8 cellular contexts compared by ENCODE assay signal in the genomic region with DNA sequence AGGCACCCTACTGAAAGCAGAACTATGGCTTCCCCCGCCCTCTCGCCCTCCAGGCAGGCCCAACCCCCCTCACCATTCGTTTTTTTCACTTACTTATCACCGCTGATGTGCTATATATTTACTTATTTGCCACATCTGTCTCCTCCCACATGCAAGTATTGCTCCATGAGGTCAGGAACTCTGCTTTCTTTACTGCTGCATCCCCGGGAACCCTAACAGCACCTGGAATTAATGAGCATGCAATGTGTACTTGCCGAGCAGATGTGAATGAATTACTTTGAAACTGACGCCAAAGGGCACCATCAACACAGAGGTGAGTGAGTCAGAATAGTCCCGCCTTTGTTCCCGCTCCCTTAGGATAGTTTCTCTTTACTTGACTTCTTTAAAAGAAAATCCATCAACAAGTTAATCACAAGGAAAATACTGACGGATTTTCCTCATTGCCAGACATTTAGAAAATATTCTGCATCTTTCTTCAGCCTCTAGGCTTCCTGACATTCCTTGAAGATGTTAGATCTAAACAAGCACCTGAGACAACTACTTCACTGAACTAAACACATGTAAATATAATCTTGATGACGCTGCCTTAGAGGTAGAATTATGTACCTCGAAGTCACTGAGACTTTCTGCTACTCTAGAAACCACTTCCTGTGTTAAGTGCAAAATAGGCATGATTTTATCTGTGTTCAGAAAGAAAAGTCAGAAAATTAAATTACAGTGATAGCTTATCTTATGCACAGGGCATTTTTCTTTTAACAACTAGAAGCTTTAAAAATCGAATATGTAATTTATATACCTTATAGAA. TPM values are rescaled to one million over a fixed set of nuclear protein-coding genes. Genes with fewer than 3 reads are reported as not detected.
DNase-seq lines count a peak whose midpoint lies in the region; ATAC-seq and TF ChIP-seq lines count a peak whose summit lies in the region.

No MANE protein-coding gene starts in this region.

- TF ChIP-seq CTCF in DOHH2 (IDR thresholded peaks at IDR 0.05; ENCODE audit: low read depth, low read length, poor library complexity, severe bottlenecking): no peak
- no peak for TF ChIP-seq CTCF in right atrium auricular region (IDR thresholded peaks at IDR 0.05)

- H3K27me3 ChIP-seq in DOHH2 (ENCODE audit: control insufficient read depth, low read length) (peaks cover 10% of the 10 kb centered on the region), right atrium auricular region (no peaks in the 10 kb centered on the region)

- peaks cover 11% of the 10 kb centered on the region for H3K4me1 ChIP-seq in DOHH2 (ENCODE audit: control insufficient read depth, low read length)
- peaks cover 0 to 6% of the 10 kb centered on the region in 2 donors for H3K4me1 ChIP-seq in right atrium auricular region

- H3K27ac ChIP-seq in DOHH2 (ENCODE audit: low read depth, low read length) (no peak overlapping the region), right atrium auricular region (no peak overlapping the region)

- H3K79me2 ChIP-seq in DOHH2 (ENCODE audit: control insufficient read depth, low read length): no peaks in the 10 kb centered on the region

- H3K9me3 ChIP-seq in DOHH2 (ENCODE audit: control insufficient read depth, insufficient read depth, low read length) (no peaks in the 10 kb centered on the region), right atrium auricular region (no peaks in the 10 kb centered on the region)

- DNase-seq in OCI-M1 (lab: John Stamatoyannopoulos, UW) (peak; percentile 57), right atrium auricular region (ENCODE audit: low spot score) (no peak), amygdala (lab: John Stamatoyannopoulos, UW) (no peak)
- peak in 1 of 3 experiments; percentile 6 for DNase-seq in effector memory CD8-positive, alpha-beta T cell

- H3K4me3 ChIP-seq in DOHH2 (ENCODE audit: low read length): peak overlapping the region; percentile 5; the same call in 1 of the 2 replicates
- no peak overlapping the region for H3K4me3 ChIP-seq in right atrium auricular region

- H3K36me3 ChIP-seq in DOHH2 (ENCODE audit: control insufficient read depth, low read length) (no peaks in the 10 kb centered on the region), right atrium auricular region (no peaks in the 10 kb centered on the region)

- no peaks in the 10 kb centered on the region for H3K9me3 Mint-ChIP-seq in effector memory CD8-positive, alpha-beta T cell
- H3K9me3 Mint-ChIP-seq in stimulated activated naive CD8-positive, alpha-beta T cell treated with anti-CD3 and anti-CD28 coated beads, Interleukin-15, Interleukin-2, amounts not matched to agents 100 ng/mL and 50 ng/mL, for 24 hours: no peaks in the 10 kb centered on the region

- no peaks in the 10 kb centered on the region for H3F3A ChIP-seq in DOHH2 (ENCODE audit: control insufficient read depth, insufficient read depth)

- peak overlapping the region; percentile 92 to 96 for H3K27ac Mint-ChIP-seq in effector memory CD8-positive, alpha-beta T cell
- peak overlapping the region; percentile 86 for H3K27ac Mint-ChIP-seq in stimulated activated naive CD8-positive, alpha-beta T cell treated with anti-CD3 and anti-CD28 coated beads, Interleukin-15, Interleukin-2, amounts not matched to agents 100 ng/mL and 50 ng/mL, for 24 hours

- H3K9me2 ChIP-seq in DOHH2 (replicated peaks; ENCODE audit: control insufficient read depth, low read length): no peaks in the 10 kb centered on the region

- H3K4me2 ChIP-seq in DOHH2 (ENCODE audit: low read length): peak overlapping the region; percentile 42

- peak overlapping the region; percentile 71 to 80 for H3K4me3 Mint-ChIP-seq in effector memory CD8-positive, alpha-beta T cell
- peak overlapping the region; percentile 55 for H3K4me3 Mint-ChIP-seq in stimulated activated naive CD8-positive, alpha-beta T cell treated with anti-CD3 and anti-CD28 coated beads, Interleukin-15, Interleukin-2, amounts not matched to agents 100 ng/mL and 50 ng/mL, for 24 hours

- peaks cover 28 to 37% of the 10 kb centered on the region in 2 donors for H3K4me1 Mint-ChIP-seq in effector memory CD8-positive, alpha-beta T cell (ENCODE audit: low read depth in 2 of 2)
- H3K4me1 Mint-ChIP-seq in stimulated activated naive CD8-positive, alpha-beta T cell treated with anti-CD3 and anti-CD28 coated beads, Interleukin-15, Interleukin-2, amounts not matched to agents 100 ng/mL and 50 ng/mL, for 24 hours (ENCODE audit: low read depth): peaks cover 82% of the 10 kb centered on the region

- no peaks in the 10 kb centered on the region for H3K27me3 Mint-ChIP-seq in effector memory CD8-positive, alpha-beta T cell
- H3K27me3 Mint-ChIP-seq in stimulated activated naive CD8-positive, alpha-beta T cell treated with anti-CD3 and anti-CD28 coated beads, Interleukin-15, Interleukin-2, amounts not matched to agents 100 ng/mL and 50 ng/mL, for 24 hours: no peaks in the 10 kb centered on the region

- ATAC-seq in HG02885 (IDR thresholded peaks at IDR 0.05; ENCODE audit: poor library complexity, unreplicated experiment) (peak; percentile 48), GM21825 (IDR thresholded peaks at IDR 0.05; ENCODE audit: unreplicated experiment) (no peak)
- peak; percentile 94 for ATAC-seq in effector memory CD8-positive, alpha-beta T cell (replicated peaks)

- no peaks in the 10 kb centered on the region for H4K20me1 ChIP-seq in DOHH2 (ENCODE audit: control insufficient read depth, insufficient read depth, low read depth, low read length)

- peaks cover 2% of the 10 kb centered on the region for H3K36me3 Mint-ChIP-seq in effector memory CD8-positive, alpha-beta T cell (ENCODE audit: insufficient read depth)
- H3K36me3 Mint-ChIP-seq in stimulated activated naive CD8-positive, alpha-beta T cell treated with anti-CD3 and anti-CD28 coated beads, Interleukin-15, Interleukin-2, amounts not matched to agents 100 ng/mL and 50 ng/mL, for 24 hours (ENCODE audit: low read depth): no peaks in the 10 kb centered on the region

RNA-seq across cellular contexts. Expression of a gene that starts 17.5 kb away (rescaled TPM):
- total RNA-seq in right atrium auricular region: 10 to 100 TPM; 44.4 to 60.8 TPM
